In genomic region chr22:20135846-20136602, GRCh38 we compare ENCODE assay signal across 25 cellular contexts. TPM values are rescaled to one million over a fixed set of nuclear protein-coding genes. Genes with fewer than 3 reads are reported as not detected.
DNase-seq lines count a peak whose midpoint lies in the region; ATAC-seq, FAIRE-seq and TF ChIP-seq lines count a peak whose summit lies in the region.
"Had no signal": no experiment of that assay in that cellular context is flagged by ENCODE, and none has a peak within 500 bp of the region (broad histone marks: within the 10 kb centered on the region; RNA-seq: fewer than 3 reads in every experiment).

No MANE protein-coding gene starts in this region.

- peak overlapping the region; percentile 90 for H2BK5ac ChIP-seq in H1 (ENCODE audit: low read depth, low read length)

- no peak for TF ChIP-seq RAD21 in H1 (IDR thresholded peaks at IDR 0.05 in 1 of 2, conservative IDR thresholded peaks at IDR 0.05 in 1 of 2; ENCODE audit: low read depth in 2 of 2, low read length in 2 of 2)

- no peaks in the 10 kb centered on the region for H3K9me3 Mint-ChIP-seq in type B pancreatic cell
- H3K9me3 Mint-ChIP-seq: activated naive CD8-positive, alpha-beta T cell treated with anti-CD3 and anti-CD28 coated beads, Interleukin-2, amount 10 ng/mL, durations not matched to agents 7 days and 5 days; CD8-positive, alpha-beta T cell; nephron progenitor cell; T-helper 1 cell treated with Interleukin-12 subunit alpha and Interleukin-12 subunit beta and Interleukin-4 antibody, amounts not matched to agents 30 μg/mL and 1 μg/mL, for 36 hours had no signal

- H3K23ac ChIP-seq in H1 (ENCODE audit: insufficient read length) = no peak overlapping the region

- H3K4me1 Mint-ChIP-seq in type B pancreatic cell (ENCODE audit: unreplicated experiment) = peaks cover 9% of the 10 kb centered on the region

- H3K4me1 ChIP-seq in cardiac muscle cell (ENCODE audit: low read depth) (peaks cover 41% of the 10 kb centered on the region), OCI-LY7 (ENCODE audit: insufficient read depth, low read length, poor library complexity, severe bottlenecking) (peaks cover 12% of the 10 kb centered on the region), H1 (replicated peaks in 1 of 4; ENCODE audit: control insufficient read depth in 3 of 4, insufficient read depth in 4 of 4, low read length in 3 of 4) (peaks cover 0 to 7% (median 6%) of the 10 kb centered on the region in 4 experiments; a peak in 4 of 7 replicates)

- H3K27me3 Mint-ChIP-seq in type B pancreatic cell = no peaks in the 10 kb centered on the region
- H3K27me3 Mint-ChIP-seq: activated CD4-positive, alpha-beta T cell treated with anti-CD3 and anti-CD28 coated beads for 36 hours; activated naive CD8-positive, alpha-beta T cell treated with anti-CD3 and anti-CD28 coated beads, Interleukin-2, amount 10 ng/mL, durations not matched to agents 7 days and 5 days had no signal

- no peaks in the 10 kb centered on the region for H3K36me3 Mint-ChIP-seq in type B pancreatic cell

- TF ChIP-seq CTCF in cardiac muscle cell (IDR thresholded peaks at IDR 0.05; ENCODE audit: low read depth, low read length) (no peak), OCI-LY7 (conservative IDR thresholded peaks at IDR 0.05; ENCODE audit: low read length) (no peak), H1 (IDR thresholded peaks at IDR 0.05; ENCODE audit: control extremely low read depth in 1 of 3, insufficient read depth in 1 of 3, low read depth in 1 of 3, low read length in 3 of 3) (no peak), type B pancreatic cell (conservative IDR thresholded peaks at IDR 0.05) (no peak)

- intact Hi-C loops in Right ventricle myocardium superior (cut with DNase I) = no loop called here
- intact Hi-C loops in OCI-LY7 (cut with micrococcal nuclease; ENCODE audit: unreplicated experiment) = no loop called here

- WGBS in H1 (ENCODE audit: extremely low coverage in 1 of 2, insufficient coverage in 1 of 2, insufficient read length in 1 of 2, insufficient replicate concordance in 2 of 2, low coverage in 1 of 2, low lambda C conversion rate in 2 of 2, missing lambda C conversion rate in 1 of 2), 2 experiments = 94% methylated on average over 22 of the region's 22 CpGs; no CpG with 5 or more reads in 1 of the 2 experiments

- no peak overlapping the region for H4K91ac ChIP-seq in H1 (replicated peaks; ENCODE audit: insufficient read length, low read length)

- CTCF ChIA-PET in OCI-LY7 (lab: Charles Lee; ENCODE audit: unreplicated experiment) (no interaction called here), H1 (lab: Charles Lee; ENCODE audit: partially characterized antibody) (no interaction called here)

- no peak for TF ChIP-seq EP300 in H1 (IDR thresholded peaks at IDR 0.05; ENCODE audit: borderline replicate concordance in 1 of 2, low read depth in 2 of 2, low read length in 2 of 2)

- H2BK120ac ChIP-seq in H1 (replicated peaks; ENCODE audit: low read depth, low read length) = no peak overlapping the region

- H2BK20ac ChIP-seq in H1 (ENCODE audit: low read length) = no peak overlapping the region

- no peak overlapping the region for H3K14ac ChIP-seq in H1 (ENCODE audit: insufficient read length)

- POLR2A ChIA-PET in OCI-LY7 (lab: Charles Lee) = no interaction called here
- POLR2A ChIA-PET in H1 (lab: Charles Lee; ENCODE audit: partially characterized antibody) = interaction anchor here (6.3 to 10.1 kb wide), 2 partner anchors 9 to 17 kb away, joined by 40 to 104 read pairs; partner anchors contain the start of gene TRMT2A

- no peak overlapping the region for H2BK12ac ChIP-seq in H1 (ENCODE audit: low read depth, low read length)

- H3K36me3 ChIP-seq in cardiac muscle cell (no peaks in the 10 kb centered on the region), OCI-LY7 (ENCODE audit: insufficient read depth, low read length) (no peaks in the 10 kb centered on the region), H1 (ENCODE audit: control insufficient read depth in 2 of 4, insufficient read depth in 4 of 4, low read length in 3 of 4) (0 out of 8 replicates have a peak, but pooled peaks cover 0 to 4% (median 0%) of the 10 kb centered on the region in 4 experiments)

- H3K9me3 ChIP-seq in cardiac muscle cell (ENCODE audit: low read depth) (no peaks in the 10 kb centered on the region), OCI-LY7 (ENCODE audit: low read length) (no peaks in the 10 kb centered on the region), H1 (ENCODE audit: insufficient read depth in 2 of 2, low read depth in 1 of 2, low read length in 1 of 2) (no peaks in the 10 kb centered on the region)

- no peak for DNase-seq in cardiac muscle cell (ENCODE audit: low read depth in 1 of 2, low spot score in 1 of 2)
- no peak for DNase-seq in Right ventricle myocardium superior
- DNase-seq in OCI-LY7 (ENCODE audit: low spot score) = peak; percentile 30
- no peak for DNase-seq in H1 (ENCODE audit: low read depth in 1 of 2, low spot score in 2 of 2)
- DNase-seq in NCI-H524 (lab: John Stamatoyannopoulos, UW) = no peak
- no peak for DNase-seq in HUDEP-2 (lab: John Stamatoyannopoulos, UW; ENCODE audit: unreplicated experiment in 76 of 76)
- no peak for DNase-seq in type B pancreatic cell (ENCODE audit: extremely low spot score, unreplicated experiment)
- DNase-seq: activated CD4-positive, alpha-beta T cell treated with anti-CD3 and anti-CD28 coated beads for 36 hours; activated effector memory CD4-positive, alpha-beta T cell treated with anti-CD3 and anti-CD28 coated beads, Interleukin-2, amount 50 U/mL, for 16 hours; activated naive CD8-positive, alpha-beta T cell treated with anti-CD3 and anti-CD28 coated beads, Interleukin-2, amount 10 ng/mL, durations not matched to agents 7 days and 5 days; CD8-positive, alpha-beta T cell; cerebellar nuclear complex; DMS 273 treated with DMSO at 0.1 percent for 48 hours; GOT3; head of caudate nucleus; NCI-H1105; NCI-H2029 treated with DMSO at 0.1 percent for 48 hours; nephron progenitor cell; stimulated activated CD4-positive, alpha-beta T cell treated with anti-CD3 and anti-CD28 coated beads, Interleukin-2, amount 100 ng/mL, for 24 hours had no signal

- no peak overlapping the region for H2AK5ac ChIP-seq in H1 (ENCODE audit: low read depth, low read length)

- H4K5ac ChIP-seq in H1 (ENCODE audit: insufficient read length, low read depth, low read length) = no peak overlapping the region

- H3K9me2 ChIP-seq in OCI-LY7 (ENCODE audit: insufficient read depth, low read length) = no peaks in the 10 kb centered on the region

- no peak overlapping the region for H4K8ac ChIP-seq in H1 (ENCODE audit: extremely low read depth, insufficient read depth, low read length)

- H3K4ac ChIP-seq in H1 (replicated peaks; ENCODE audit: insufficient read length, low read depth, low read length) = no peak overlapping the region

- no peak overlapping the region for H3K4me3 Mint-ChIP-seq in type B pancreatic cell
- H3K4me3 Mint-ChIP-seq: activated CD4-positive, alpha-beta T cell treated with anti-CD3 and anti-CD28 coated beads for 36 hours; activated naive CD8-positive, alpha-beta T cell treated with anti-CD3 and anti-CD28 coated beads, Interleukin-2, amount 10 ng/mL, durations not matched to agents 7 days and 5 days; CD8-positive, alpha-beta T cell; nephron progenitor cell; T-helper 1 cell treated with Interleukin-12 subunit alpha and Interleukin-12 subunit beta and Interleukin-4 antibody, amounts not matched to agents 30 μg/mL and 1 μg/mL, for 36 hours had no signal

- TF ChIP-seq POLR2A in H1 (IDR thresholded peaks at IDR 0.05; ENCODE audit: control extremely low read depth in 1 of 2, low read depth in 2 of 2, low read length in 2 of 2) = no peak

- H2AFZ ChIP-seq in OCI-LY7 (ENCODE audit: low read length) (peak overlapping the region; percentile 16; the same call in 1 of the 2 replicates), H1 (ENCODE audit: low read length) (no peak overlapping the region)
- H2AFZ ChIP-seq: parathyroid adenoma had no signal

- no TSS peak for BruUV-seq in OCI-LY7 (replicated peaks; lab: Mats Ljungman, UMichigan)

- H3K27ac ChIP-seq in cardiac muscle cell (peak overlapping the region; percentile 85), OCI-LY7 (ENCODE audit: low read depth, low read length, poor library complexity, severe bottlenecking) (no peak overlapping the region), H1 (ENCODE audit: low read depth, low read length) (no peak overlapping the region), temporal lobe (ENCODE audit: low read depth, low read length) (peak overlapping the region; percentile 77)
- H3K27ac ChIP-seq: 22Rv1, epithelial cell of prostate, parathyroid adenoma had no signal

- no peak overlapping the region for H2BK15ac ChIP-seq in H1 (ENCODE audit: low read length)

- peaks cover 7% of the 10 kb centered on the region; the same call in 1 of the 2 replicates for H3K23me2 ChIP-seq in H1 (ENCODE audit: low read depth, low read length)

- no peak overlapping the region; a peak in 1 of 7 replicates for H3K9ac ChIP-seq in H1 (replicated peaks in 1 of 4; ENCODE audit: extremely low read depth in 1 of 4, low read depth in 3 of 4, low read length in 3 of 4)
- H3K9ac ChIP-seq: parathyroid adenoma had no signal

- no peak overlapping the region for H3K18ac ChIP-seq in H1 (ENCODE audit: extremely low read depth, low read length)

- no peak overlapping the region for H3K4me3 ChIP-seq in cardiac muscle cell
- H3K4me3 ChIP-seq in OCI-LY7 (ENCODE audit: low read depth, low read length, poor library complexity, severe bottlenecking) = no peak overlapping the region
- H3K4me3 ChIP-seq in H1 (ENCODE audit: extremely low read depth in 1 of 4, insufficient read depth in 2 of 4, low read depth in 3 of 4, low read length in 4 of 4) = no peak overlapping the region

- H3K27me3 ChIP-seq in cardiac muscle cell (no peaks in the 10 kb centered on the region), H1 (replicated peaks in 1 of 4; ENCODE audit: control insufficient read depth in 3 of 4, extremely low read depth in 1 of 4, insufficient read depth in 3 of 4, low read length in 3 of 4) (no peaks in the 10 kb centered on the region; a peak in 2 of 7 replicates)

- H3K56ac ChIP-seq in H1 (replicated peaks; ENCODE audit: insufficient read length, low read depth, low read length) = no peak overlapping the region

- H3K79me2 ChIP-seq in OCI-LY7 (ENCODE audit: insufficient read depth, low read depth, low read length) = no peaks in the 10 kb centered on the region
- H3K79me2 ChIP-seq in H1 (ENCODE audit: control insufficient read depth in 1 of 2, insufficient read depth in 2 of 2, low read length in 2 of 2) = peaks cover 0 to 21% of the 10 kb centered on the region in 2 experiments; a peak in 3 of 4 replicates
- H3K79me2 ChIP-seq: parathyroid adenoma had no signal

- H3K27ac Mint-ChIP-seq in type B pancreatic cell = no peak overlapping the region
- H3K27ac Mint-ChIP-seq: activated CD4-positive, alpha-beta T cell treated with anti-CD3 and anti-CD28 coated beads for 36 hours; activated naive CD8-positive, alpha-beta T cell treated with anti-CD3 and anti-CD28 coated beads, Interleukin-2, amount 10 ng/mL, durations not matched to agents 7 days and 5 days; CD8-positive, alpha-beta T cell; nephron progenitor cell; T-helper 1 cell treated with Interleukin-12 subunit alpha and Interleukin-12 subunit beta and Interleukin-4 antibody, amounts not matched to agents 30 μg/mL and 1 μg/mL, for 36 hours had no signal

- no peak for FAIRE-seq in H1 (lab: Jason Lieb, UNC)

- ATAC-seq in Right ventricle myocardium superior (ENCODE audit: poor library complexity) = no peak
- ATAC-seq: activated CD4-positive, alpha-beta T cell treated with anti-CD3 and anti-CD28 coated beads for 36 hours; CD8-positive, alpha-beta T cell had no signal

- no peaks in the 10 kb centered on the region for H4K20me1 ChIP-seq in OCI-LY7 (ENCODE audit: insufficient read depth, low read length)
- peaks cover 15 to 36% of the 10 kb centered on the region in 2 experiments for H4K20me1 ChIP-seq in H1 (replicated peaks in 1 of 2; ENCODE audit: control insufficient read depth in 1 of 2, insufficient read depth in 2 of 2, low read length in 2 of 2)

- peaks cover 21% of the 10 kb centered on the region for H3K79me1 ChIP-seq in H1 (ENCODE audit: low read depth, low read length)

- H3K4me2 ChIP-seq in OCI-LY7 (ENCODE audit: low read length) = peak overlapping the region; percentile 28; the same call in 1 of the 2 replicates
- H3K4me2 ChIP-seq in H1 (ENCODE audit: insufficient read depth in 1 of 2, low read depth in 2 of 2, low read length in 2 of 2) = no peak overlapping the region

RNA-seq across cellular contexts. Expression of gene ZDHHC8, which starts 4.4 kb away (rescaled TPM):
- 30.3 and 35.8 TPM in 2 replicates for total RNA-seq in cardiac muscle cell
- 43.8 and 53.4 TPM in 2 replicates for polyA plus RNA-seq in cardiac muscle cell
- total RNA-seq in Right ventricle myocardium superior = 39.2 TPM
- 1.8 and 2.3 TPM in 2 replicates for total RNA-seq in OCI-LY7 (2014; rRNA removed; shearing (Covaris generic))
- 9.6 and 16.7 TPM in 2 replicates for total RNA-seq in OCI-LY7 (2022)
- total RNA-seq in H1 (2021; fragmentation: NEBNext Ultra II Directional; extraction: Animal tissue kit (Norgen Biotek cat#: 25700)) = 64.0 and 65.6 TPM in 2 replicates
- 18.6 and 44.4 TPM in 2 replicates for polyA plus RNA-seq in H1 (2011; rRNA removed)
- polyA plus RNA-seq in H1 (2011; cell fraction: cytosol; rRNA removed) = 21.0 TPM
- 143 TPM for polyA plus RNA-seq in H1 (2011; cell fraction: nucleus; rRNA removed)
- 17.5 to 48.9 TPM (median 42.8 TPM) in 4 replicates for polyA plus RNA-seq in H1 (2012, experiment 1 of 2)
- 14.6 TPM for polyA plus RNA-seq in H1 (2012, experiment 2 of 2)
- 55.6 TPM for polyA plus RNA-seq in H1 (2013, experiment 1 of 2)
- polyA plus RNA-seq in H1 (2013, experiment 2 of 2) = 52.7 TPM
- polyA minus RNA-seq in H1 (2011; rRNA and poly(A)+ RNA removed) = 8.0 and 13.3 TPM in 2 replicates
- polyA minus RNA-seq in H1 (2011; cell fraction: cytosol; rRNA and poly(A)+ RNA removed) = 22.4 TPM
- polyA minus RNA-seq in H1 (2011; cell fraction: nucleus; rRNA and poly(A)+ RNA removed) = 26.6 TPM
- total RNA-seq in temporal lobe = 6.6 TPM
- total RNA-seq in type B pancreatic cell (ENCODE audit: low replicate concordance) = 55.2 and 73.6 TPM in 2 replicates

RNA-seq across cellular contexts. Expression of gene CCDC188, which starts 14.8 kb away (rescaled TPM):
- not detected in 2 replicates for total RNA-seq in cardiac muscle cell
- not detected in 2 replicates for polyA plus RNA-seq in cardiac muscle cell
- total RNA-seq in Right ventricle myocardium superior = 0.30 TPM
- total RNA-seq in OCI-LY7 (2014; rRNA removed; shearing (Covaris generic)) = not detected in 2 replicates
- total RNA-seq in OCI-LY7 (2022) = not detected in 2 replicates
- total RNA-seq in H1 (2021; fragmentation: NEBNext Ultra II Directional; extraction: Animal tissue kit (Norgen Biotek cat#: 25700)) = not detected in 2 replicates
- not detected in 2 replicates for polyA plus RNA-seq in H1 (2011; rRNA removed)
- polyA plus RNA-seq in H1 (2011; cell fraction: cytosol; rRNA removed) = not detected
- polyA plus RNA-seq in H1 (2011; cell fraction: nucleus; rRNA removed) = not detected
- polyA plus RNA-seq in H1 (2012, experiment 1 of 2) = 0.22 TPM in 1 of 4 replicates, not detected in the others
- polyA plus RNA-seq in H1 (2012, experiment 2 of 2) = not detected
- polyA plus RNA-seq in H1 (2013, experiment 1 of 2) = not detected
- polyA plus RNA-seq in H1 (2013, experiment 2 of 2) = not detected
- not detected in 2 replicates for polyA minus RNA-seq in H1 (2011; rRNA and poly(A)+ RNA removed)
- not detected for polyA minus RNA-seq in H1 (2011; cell fraction: cytosol; rRNA and poly(A)+ RNA removed)
- polyA minus RNA-seq in H1 (2011; cell fraction: nucleus; rRNA and poly(A)+ RNA removed) = not detected
- 1.5 TPM for total RNA-seq in temporal lobe
- total RNA-seq in type B pancreatic cell (ENCODE audit: low replicate concordance) = 2.6 and 4.3 TPM in 2 replicates
- total RNA-seq: activated CD4-positive, alpha-beta T cell treated with anti-CD3 and anti-CD28 coated beads for 36 hours; CD8-positive, alpha-beta T cell; RPMI7951 had no signal

RNA-seq across cellular contexts. Expression of gene TRMT2A, which starts 19.0 kb away (rescaled TPM):
- 55.7 and 71.9 TPM in 2 replicates for total RNA-seq in cardiac muscle cell
- 76.5 and 77.7 TPM in 2 replicates for polyA plus RNA-seq in cardiac muscle cell
- 21.9 TPM for total RNA-seq in Right ventricle myocardium superior
- total RNA-seq in OCI-LY7 (2014; rRNA removed; shearing (Covaris generic)) = 118 and 126 TPM in 2 replicates
- total RNA-seq in OCI-LY7 (2022) = 97.5 and 104 TPM in 2 replicates
- 44.9 and 47.9 TPM in 2 replicates for total RNA-seq in H1 (2021; fragmentation: NEBNext Ultra II Directional; extraction: Animal tissue kit (Norgen Biotek cat#: 25700))
- 50.3 and 73.2 TPM in 2 replicates for polyA plus RNA-seq in H1 (2011; rRNA removed)
- polyA plus RNA-seq in H1 (2011; cell fraction: cytosol; rRNA removed) = 65.7 TPM
- polyA plus RNA-seq in H1 (2011; cell fraction: nucleus; rRNA removed) = 307 TPM
- polyA plus RNA-seq in H1 (2012, experiment 1 of 2) = 45.4 to 62.4 TPM (median 53.1 TPM) in 4 replicates
- polyA plus RNA-seq in H1 (2012, experiment 2 of 2) = 32.7 TPM
- polyA plus RNA-seq in H1 (2013, experiment 1 of 2) = 36.2 TPM
- 32.7 TPM for polyA plus RNA-seq in H1 (2013, experiment 2 of 2)
- polyA minus RNA-seq in H1 (2011; rRNA and poly(A)+ RNA removed) = 23.1 and 26.5 TPM in 2 replicates
- polyA minus RNA-seq in H1 (2011; cell fraction: cytosol; rRNA and poly(A)+ RNA removed) = 46.8 TPM
- 94.9 TPM for polyA minus RNA-seq in H1 (2011; cell fraction: nucleus; rRNA and poly(A)+ RNA removed)
- 22.1 TPM for total RNA-seq in temporal lobe
- total RNA-seq in type B pancreatic cell (ENCODE audit: low replicate concordance) = 57.7 and 64.8 TPM in 2 replicates

RNA-seq across cellular contexts. Expression of gene RANBP1, which starts 20.1 kb away (rescaled TPM):
- total RNA-seq in cardiac muscle cell (252 and 373 TPM in 2 replicates), Right ventricle myocardium superior (32.7 TPM), OCI-LY7 (2022) (398 and 406 TPM in 2 replicates), temporal lobe (102 TPM), type B pancreatic cell (ENCODE audit: low replicate concordance) (129 and 235 TPM in 2 replicates)
- polyA plus RNA-seq in cardiac muscle cell (222 and 271 TPM in 2 replicates), H1 (2011; rRNA removed) (343 and 465 TPM in 2 replicates)
- total RNA-seq in OCI-LY7 (2014; rRNA removed; shearing (Covaris generic)) = 570 and 652 TPM in 2 replicates
- total RNA-seq in H1 (2021; fragmentation: NEBNext Ultra II Directional; extraction: Animal tissue kit (Norgen Biotek cat#: 25700)) = 484 and 495 TPM in 2 replicates
- polyA plus RNA-seq in H1 (2011; cell fraction: cytosol; rRNA removed) = 587 TPM
- 423 TPM for polyA plus RNA-seq in H1 (2011; cell fraction: nucleus; rRNA removed)
- 421 to 441 TPM (median 430 TPM) in 4 replicates for polyA plus RNA-seq in H1 (2012, experiment 1 of 2)
- polyA plus RNA-seq in H1 (2012, experiment 2 of 2) = 333 TPM
- polyA plus RNA-seq in H1 (2013, experiment 1 of 2) = 541 TPM
- polyA plus RNA-seq in H1 (2013, experiment 2 of 2) = 525 TPM
- 220 and 269 TPM in 2 replicates for polyA minus RNA-seq in H1 (2011; rRNA and poly(A)+ RNA removed)
- polyA minus RNA-seq in H1 (2011; cell fraction: cytosol; rRNA and poly(A)+ RNA removed) = 274 TPM
- polyA minus RNA-seq in H1 (2011; cell fraction: nucleus; rRNA and poly(A)+ RNA removed) = 169 TPM

RNA-seq across cellular contexts. Expression of gene DGCR8, which starts 56.0 kb away (rescaled TPM):
- total RNA-seq in cardiac muscle cell = 23.8 and 34.2 TPM in 2 replicates
- 8.1 and 15.1 TPM in 2 replicates for polyA plus RNA-seq in cardiac muscle cell
- 15.4 TPM for total RNA-seq in Right ventricle myocardium superior
- total RNA-seq in OCI-LY7 (2014; rRNA removed; shearing (Covaris generic)) = 49.5 and 53.4 TPM in 2 replicates
- total RNA-seq in OCI-LY7 (2022) = 68.2 and 75.6 TPM in 2 replicates
- 42.3 and 43.7 TPM in 2 replicates for total RNA-seq in H1 (2021; fragmentation: NEBNext Ultra II Directional; extraction: Animal tissue kit (Norgen Biotek cat#: 25700))
- polyA plus RNA-seq in H1 (2011; rRNA removed) = 23.7 and 42.5 TPM in 2 replicates
- polyA plus RNA-seq in H1 (2011; cell fraction: cytosol; rRNA removed) = 36.9 TPM
- 172 TPM for polyA plus RNA-seq in H1 (2011; cell fraction: nucleus; rRNA removed)
- polyA plus RNA-seq in H1 (2012, experiment 1 of 2) = 33.0 to 43.7 TPM (median 38.6 TPM) in 4 replicates
- polyA plus RNA-seq in H1 (2012, experiment 2 of 2) = 12.7 TPM
- 26.6 TPM for polyA plus RNA-seq in H1 (2013, experiment 1 of 2)
- 22.8 TPM for polyA plus RNA-seq in H1 (2013, experiment 2 of 2)
- 31.8 and 33.0 TPM in 2 replicates for polyA minus RNA-seq in H1 (2011; rRNA and poly(A)+ RNA removed)
- 26.9 TPM for polyA minus RNA-seq in H1 (2011; cell fraction: cytosol; rRNA and poly(A)+ RNA removed)
- polyA minus RNA-seq in H1 (2011; cell fraction: nucleus; rRNA and poly(A)+ RNA removed) = 60.0 TPM
- total RNA-seq in temporal lobe = 24.8 TPM
- total RNA-seq in type B pancreatic cell (ENCODE audit: low replicate concordance) = 39.0 and 61.3 TPM in 2 replicates

Comparison
In these comparisons a context has a peak if more than half of its experiments do, and no peak if none do; other contexts are left out.
1. H3K27ac ChIP-seq: peak in cardiac muscle cell (single experiment) and temporal lobe (single experiment); none in OCI-LY7 (single experiment) and H1 (single experiment).